8 cellular contexts compared by ENCODE assay signal in genomic region chr22:45309422-45310227, GRCh38.
DNase-seq lines count a peak whose midpoint lies in the region; ATAC-seq and TF ChIP-seq lines count a peak whose summit lies in the region.

Gene FAM118A (plus strand): TSS chr22:45309934. CDS start chr22:45322380, 12,446 bp downstream.

- H3K4me1 Mint-ChIP-seq in central memory CD8-positive, alpha-beta T cell, result peaks cover 42% of the 10 kb centered on the region

- H3K27ac Mint-ChIP-seq in central memory CD8-positive, alpha-beta T cell (ENCODE audit: low read depth), result peak within 1 kb of the TSS; percentile 92

- H3K36me3 Mint-ChIP-seq in central memory CD8-positive, alpha-beta T cell (ENCODE audit: insufficient read depth), result peaks cover 13% of the 10 kb centered on the region

- no peak for TF ChIP-seq CTCF in AG09319 (IDR thresholded peaks at IDR 0.05; ENCODE audit: low read depth, low read length)

- no peaks in the 10 kb centered on the region for H3K27me3 Mint-ChIP-seq in central memory CD8-positive, alpha-beta T cell

- peak; percentile 83 for ATAC-seq in GM19023 (IDR thresholded peaks at IDR 0.05; ENCODE audit: unreplicated experiment)
- ATAC-seq in HG03196 (IDR thresholded peaks at IDR 0.05; ENCODE audit: unreplicated experiment), result peak; percentile 76
- ATAC-seq in activated CD4-positive, CD25-positive, alpha-beta regulatory T cell treated with anti-CD3 and anti-CD28 coated beads, Interleukin-2, amount 50 U/mL, for 24 hours, result peak; percentile 81 to 86
- peak; percentile 86 for ATAC-seq in central memory CD8-positive, alpha-beta T cell (replicated peaks; ENCODE audit: extremely low read depth, poor library complexity, severe bottlenecking)

- peak; percentile 73 for DNase-seq in AG09319 (ENCODE audit: extremely low read depth, low read depth)
- peak; percentile 86 for DNase-seq in NCI-H345 (lab: John Stamatoyannopoulos, UW)
- peak; percentile 93 to 99 for DNase-seq in central memory CD8-positive, alpha-beta T cell (ENCODE audit: low spot score in 2 of 2)
- DNase-seq in islet precursor cell, result peak; percentile 98
- DNase-seq in stimulated activated CD4-positive, alpha-beta T cell treated with anti-CD3 and anti-CD28 coated beads, Interleukin-12 subunit alpha, Interleukin-12 subunit beta, amount 100 ng/mL, for 4 hours, result peak; percentile 95

- H3K9me3 Mint-ChIP-seq in central memory CD8-positive, alpha-beta T cell, result no peaks in the 10 kb centered on the region

- peak within 1 kb of the TSS; percentile 85 for H3K4me3 Mint-ChIP-seq in central memory CD8-positive, alpha-beta T cell

Comparison
In these comparisons a context has a peak if more than half of its experiments do, and no peak if none do; other contexts are left out.
1. Peak in every context shown above with its lines: DNase-seq and ATAC-seq.